Comparison of ENCODE assay signal across 19 cellular contexts in genomic region chr1:169155675-169156074, GRCh38. TPM values are rescaled to one million over a fixed set of nuclear protein-coding genes. Genes with fewer than 3 reads are reported as not detected.
DNase-seq lines count a peak whose midpoint lies in the region; ATAC-seq and TF ChIP-seq lines count a peak whose summit lies in the region.
"Had no signal": no experiment of that assay in that cellular context is flagged by ENCODE, and none has a peak within 500 bp of the region (broad histone marks: within the 10 kb centered on the region; RNA-seq: fewer than 3 reads in every experiment).

No MANE protein-coding gene starts in this region.

- ATAC-seq in heart left ventricle (peak in 3 of 4 donors; percentile 32 to 80 (median 57)), HG02885 (IDR thresholded peaks at IDR 0.05; ENCODE audit: poor library complexity, unreplicated experiment) (no peak), HG02759 (IDR thresholded peaks at IDR 0.05; ENCODE audit: unreplicated experiment) (no peak)
- ATAC-seq: GM23338, HCT116 had no signal

- H3K4me2 ChIP-seq in hepatocyte: no peak overlapping the region
- H3K4me2 ChIP-seq: BLaER1, GM23338 had no signal

- TF ChIP-seq CTCF in heart left ventricle (IDR thresholded peaks at IDR 0.05) (no peak), hepatocyte (IDR thresholded peaks at IDR 0.05; ENCODE audit: poor library complexity) (no peak), uterus (IDR thresholded peaks at IDR 0.05) (no peak)

- H3K79me2 ChIP-seq in hepatocyte: no peaks in the 10 kb centered on the region

- intact Hi-C loops in heart left ventricle (cut with DNase I) (no loop called here), cardiac septum (cut with DNase I) (no loop called here), uterus (cut with DNase I; ENCODE audit: low total_unique reads) (no loop called here)

- H3K4me3 ChIP-seq in heart left ventricle (no peak overlapping the region), hepatocyte (no peak overlapping the region), uterus (no peak overlapping the region)
- H3K4me3 ChIP-seq: BLaER1, GM23338 had no signal

- H3K27ac ChIP-seq in heart left ventricle (no peak overlapping the region), hepatocyte (peak overlapping the region; percentile 37), uterus (peak overlapping the region; percentile 89 to 90)
- H3K27ac ChIP-seq: 22Rv1, BLaER1, C4-2B had no signal

- H3K9me3 ChIP-seq in heart left ventricle (no peaks in the 10 kb centered on the region), hepatocyte (ENCODE audit: low read depth) (no peaks in the 10 kb centered on the region), uterus (no peaks in the 10 kb centered on the region)
- H3K9me3 ChIP-seq: BLaER1 had no signal

- H3K36me3 ChIP-seq in heart left ventricle (no peaks in the 10 kb centered on the region), hepatocyte (replicated peaks; ENCODE audit: insufficient read depth, low read depth) (no peaks in the 10 kb centered on the region), uterus (no peaks in the 10 kb centered on the region)
- H3K36me3 ChIP-seq: BLaER1 had no signal

- TF ChIP-seq POLR2A in heart left ventricle (IDR thresholded peaks at IDR 0.05): no peak
- no peak for TF ChIP-seq POLR2A in uterus (IDR thresholded peaks at IDR 0.05)

- H2AFZ ChIP-seq in hepatocyte: no peak overlapping the region
- H2AFZ ChIP-seq: GM23338 had no signal

- 0 to 64% (median 54%) methylated on average over 1 of the region's 1 CpG for WGBS in heart left ventricle, 4 donors
- WGBS in hepatocyte (ENCODE audit: low lambda C conversion rate, missing lambda C conversion rate): 95% methylated on average over 1 of the region's 1 CpG

- H4K20me1 ChIP-seq in hepatocyte (ENCODE audit: insufficient read depth, poor library complexity, severe bottlenecking): no peaks in the 10 kb centered on the region
- H4K20me1 ChIP-seq: BLaER1 had no signal

- no peaks in the 10 kb centered on the region for H3K9me2 ChIP-seq in hepatocyte (replicated peaks; ENCODE audit: insufficient read depth)

- H3K4me1 ChIP-seq in heart left ventricle: peaks cover 0 to 2% (median 0%) of the 10 kb centered on the region in 12 donors
- peaks cover 12% of the 10 kb centered on the region for H3K4me1 ChIP-seq in hepatocyte (ENCODE audit: insufficient read depth)
- H3K4me1 ChIP-seq in uterus: peaks cover 0 to 4% of the 10 kb centered on the region in 2 donors
- H3K4me1 ChIP-seq: BLaER1 had no signal

- H3K27me3 ChIP-seq in heart left ventricle (no peaks in the 10 kb centered on the region), hepatocyte (no peaks in the 10 kb centered on the region), uterus (no peaks in the 10 kb centered on the region)
- H3K27me3 ChIP-seq: BLaER1 had no signal

- DNase-seq in NCI-H2171 treated with DMSO at 0.1 percent for 48 hours (lab: John Stamatoyannopoulos, UW) (peak; percentile 34), NCI-H2171 (lab: John Stamatoyannopoulos, UW) (no peak), heart left ventricle (no peak), cardiac septum (ENCODE audit: low spot score) (no peak), hepatocyte (ENCODE audit: low spot score) (no peak), uterus (peak in 1 of 2 donors; percentile 40)
- DNase-seq: CD4-positive, CD25-positive, alpha-beta regulatory T cell; CD8-positive, alpha-beta memory T cell; DMS53; DMS79 treated with DMSO at 0.1 percent for 48 hours; GF-D8; H9 had no signal

RNA-seq across cellular contexts. Expression of gene ATP1B1, which starts 49.2 kb away (rescaled TPM):
- total RNA-seq in heart left ventricle (100 to 1,000 TPM; 245 to 640 (median 339) TPM), cardiac septum (256 TPM), hepatocyte (362 and 379 TPM in 2 replicates), uterus (100 to 1,000 TPM in 3 of 4 donors, 10 to 100 TPM in 1; 52.6 to 210 (median 111) TPM)
- polyA plus RNA-seq in heart left ventricle (100 to 1,000 TPM; 165 to 372 TPM), hepatocyte (123 and 128 TPM in 2 replicates)

Comparison
In these comparisons a context has a peak if more than half of its experiments do, and no peak if none do; other contexts are left out.
1. ATAC-seq: peak in heart left ventricle (3 of 4); none in HG02885 (single experiment) and HG02759 (single experiment).
2. H3K27ac ChIP-seq: peak in hepatocyte (single experiment) and uterus (2 of 2); none in heart left ventricle (0 of 12).